In the genomic region with DNA sequence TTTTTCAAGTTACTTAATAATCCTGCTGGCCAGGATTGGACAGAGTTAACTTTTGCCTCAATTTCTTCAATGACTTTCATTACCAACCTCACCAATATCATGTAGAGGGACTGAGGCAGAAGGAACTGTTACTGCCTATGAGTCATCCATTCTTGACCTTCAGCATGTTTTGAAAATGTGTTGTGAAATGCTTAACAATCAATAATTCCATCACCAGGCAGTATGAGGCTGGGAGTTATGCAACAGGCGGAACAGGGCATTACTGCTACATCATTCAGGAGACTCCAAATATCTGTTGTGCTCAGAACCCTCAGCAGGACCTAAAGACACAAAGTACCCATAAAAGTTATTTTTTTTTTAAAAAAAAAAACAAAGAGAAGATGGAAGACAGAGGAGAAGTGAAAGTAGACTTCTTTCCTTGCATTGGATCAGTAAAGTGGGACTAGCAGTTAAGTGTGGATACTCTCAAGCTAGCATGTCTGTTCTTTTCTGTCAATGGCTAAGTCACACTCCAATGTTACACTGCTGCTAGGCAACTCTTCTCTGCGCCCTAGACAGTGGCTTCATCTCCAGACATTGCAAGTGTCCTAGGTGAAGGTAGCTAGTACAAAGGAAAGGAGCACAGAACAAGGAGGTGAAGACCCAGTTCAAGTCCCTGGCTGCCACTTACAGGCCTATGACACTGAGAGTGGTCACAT, we compare ENCODE assay signal across 1 cellular context.
TF ChIP-seq lines count a peak whose summit lies in the region.

No MANE protein-coding gene starts in this region.

TF ChIP-seq in HepG2, 621 proteins besides CTCF, POLR2A, EP300 and RAD21 (continued from another document and continues in another):
- no peak for TF ChIP-seq SOX6 (IDR thresholded peaks at IDR 0.05)
- TF ChIP-seq SOX6 (CRISPR knock-in tag; IDR thresholded peaks at IDR 0.05): peak; percentile 92
- peak; percentile 73; the same call in 1 of the 2 replicates for TF ChIP-seq NCOR1 (IDR thresholded peaks at IDR 0.05; ENCODE audit: borderline replicate concordance, low read length)
- no peak for TF ChIP-seq HMGA1 (CRISPR knock-in tag; conservative IDR thresholded peaks at IDR 0.05)
- no peak; the same call in 1 of the 2 replicates for TF ChIP-seq ZMAT3 (CRISPR knock-in tag; conservative IDR thresholded peaks at IDR 0.05)
- TF ChIP-seq ZNF446 (CRISPR knock-in tag; IDR thresholded peaks at IDR 0.05): no peak
- TF ChIP-seq SP2 (CRISPR knock-in tag; IDR thresholded peaks at IDR 0.05): no peak
- TF ChIP-seq HOXA5 (CRISPR knock-in tag; IDR thresholded peaks at IDR 0.05): 0 out of 2 replicates have a peak, but pooled peaks have one; percentile 42
- TF ChIP-seq ZNF737 (CRISPR knock-in tag; IDR thresholded peaks at IDR 0.05; ENCODE audit: borderline replicate concordance): no peak
- TF ChIP-seq THAP7 (CRISPR knock-in tag; IDR thresholded peaks at IDR 0.05): no peak
- TF ChIP-seq DR1 (CRISPR knock-in tag; IDR thresholded peaks at IDR 0.05): no peak
- no peak for TF ChIP-seq HOXD1 (CRISPR knock-in tag; IDR thresholded peaks at IDR 0.05)
- TF ChIP-seq NR2C2 (CRISPR knock-in tag; IDR thresholded peaks at IDR 0.05; ENCODE audit: borderline replicate concordance): peak; percentile 70
- no peak for TF ChIP-seq RBFOX2 (IDR thresholded peaks at IDR 0.05; ENCODE audit: low read depth, low read length)
- no peak for TF ChIP-seq ZNF792 (CRISPR knock-in tag; IDR thresholded peaks at IDR 0.05)
- TF ChIP-seq SIN3B (IDR thresholded peaks at IDR 0.05; ENCODE audit: low read length): no peak
- TF ChIP-seq, protein P1, sequence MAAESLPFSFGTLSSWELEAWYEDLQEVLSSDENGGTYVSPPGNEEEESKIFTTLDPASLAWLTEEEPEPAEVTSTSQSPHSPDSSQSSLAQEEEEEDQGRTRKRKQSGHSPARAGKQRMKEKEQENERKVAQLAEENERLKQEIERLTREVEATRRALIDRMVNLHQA (CRISPR knock-in tag; IDR thresholded peaks at IDR 0.05): no peak
- TF ChIP-seq ZFP90 (CRISPR knock-in tag; IDR thresholded peaks at IDR 0.05; ENCODE audit: borderline replicate concordance): no peak
- TF ChIP-seq ZBTB8A (CRISPR knock-in tag; IDR thresholded peaks at IDR 0.05; ENCODE audit: borderline replicate concordance, low read depth): no peak
- no peak for TF ChIP-seq RORA (CRISPR knock-in tag; IDR thresholded peaks at IDR 0.05)
- no peak for TF ChIP-seq ZNF274 (CRISPR knock-in tag; IDR thresholded peaks at IDR 0.05)
- no peak for TF ChIP-seq ISX (CRISPR knock-in tag; conservative IDR thresholded peaks at IDR 0.05)
- peak; percentile 34; the same call in 1 of the 2 replicates for TF ChIP-seq ZNF264 (CRISPR knock-in tag; IDR thresholded peaks at IDR 0.05)
- TF ChIP-seq, protein P2, sequence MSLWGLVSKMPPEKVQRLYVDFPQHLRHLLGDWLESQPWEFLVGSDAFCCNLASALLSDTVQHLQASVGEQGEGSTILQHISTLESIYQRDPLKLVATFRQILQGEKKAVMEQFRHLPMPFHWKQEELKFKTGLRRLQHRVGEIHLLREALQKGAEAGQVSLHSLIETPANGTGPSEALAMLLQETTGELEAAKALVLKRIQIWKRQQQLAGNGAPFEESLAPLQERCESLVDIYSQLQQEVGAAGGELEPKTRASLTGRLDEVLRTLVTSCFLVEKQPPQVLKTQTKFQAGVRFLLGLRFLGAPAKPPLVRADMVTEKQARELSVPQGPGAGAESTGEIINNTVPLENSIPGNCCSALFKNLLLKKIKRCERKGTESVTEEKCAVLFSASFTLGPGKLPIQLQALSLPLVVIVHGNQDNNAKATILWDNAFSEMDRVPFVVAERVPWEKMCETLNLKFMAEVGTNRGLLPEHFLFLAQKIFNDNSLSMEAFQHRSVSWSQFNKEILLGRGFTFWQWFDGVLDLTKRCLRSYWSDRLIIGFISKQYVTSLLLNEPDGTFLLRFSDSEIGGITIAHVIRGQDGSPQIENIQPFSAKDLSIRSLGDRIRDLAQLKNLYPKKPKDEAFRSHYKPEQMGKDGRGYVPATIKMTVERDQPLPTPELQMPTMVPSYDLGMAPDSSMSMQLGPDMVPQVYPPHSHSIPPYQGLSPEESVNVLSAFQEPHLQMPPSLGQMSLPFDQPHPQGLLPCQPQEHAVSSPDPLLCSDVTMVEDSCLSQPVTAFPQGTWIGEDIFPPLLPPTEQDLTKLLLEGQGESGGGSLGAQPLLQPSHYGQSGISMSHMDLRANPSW (CRISPR knock-in tag; IDR thresholded peaks at IDR 0.05; ENCODE audit: borderline replicate concordance): no peak
- TF ChIP-seq, protein P3, sequence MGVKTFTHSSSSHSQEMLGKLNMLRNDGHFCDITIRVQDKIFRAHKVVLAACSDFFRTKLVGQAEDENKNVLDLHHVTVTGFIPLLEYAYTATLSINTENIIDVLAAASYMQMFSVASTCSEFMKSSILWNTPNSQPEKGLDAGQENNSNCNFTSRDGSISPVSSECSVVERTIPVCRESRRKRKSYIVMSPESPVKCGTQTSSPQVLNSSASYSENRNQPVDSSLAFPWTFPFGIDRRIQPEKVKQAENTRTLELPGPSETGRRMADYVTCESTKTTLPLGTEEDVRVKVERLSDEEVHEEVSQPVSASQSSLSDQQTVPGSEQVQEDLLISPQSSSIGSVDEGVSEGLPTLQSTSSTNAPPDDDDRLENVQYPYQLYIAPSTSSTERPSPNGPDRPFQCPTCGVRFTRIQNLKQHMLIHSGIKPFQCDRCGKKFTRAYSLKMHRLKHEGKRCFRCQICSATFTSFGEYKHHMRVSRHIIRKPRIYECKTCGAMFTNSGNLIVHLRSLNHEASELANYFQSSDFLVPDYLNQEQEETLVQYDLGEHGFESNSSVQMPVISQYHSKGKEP (CRISPR knock-in tag; IDR thresholded peaks at IDR 0.05): no peak
- TF ChIP-seq ZEB1 (IDR thresholded peaks at IDR 0.05; ENCODE audit: insufficient replicate concordance, low read depth): no peak
- no peak for TF ChIP-seq RNF2 (conservative IDR thresholded peaks at IDR 0.05; ENCODE audit: low read depth)
- no peak for TF ChIP-seq ZNF841 (CRISPR knock-in tag; IDR thresholded peaks at IDR 0.05; ENCODE audit: borderline replicate concordance)
- no peak for TF ChIP-seq GPBP1L1 (CRISPR knock-in tag; IDR thresholded peaks at IDR 0.05)
- no peak for TF ChIP-seq ZNF607 (CRISPR knock-in tag; IDR thresholded peaks at IDR 0.05; ENCODE audit: borderline replicate concordance)
- peak; percentile 59 for TF ChIP-seq SAP130 (CRISPR knock-in tag; IDR thresholded peaks at IDR 0.05; ENCODE audit: low read depth)
- no peak for TF ChIP-seq ZNF781 (CRISPR knock-in tag; IDR thresholded peaks at IDR 0.05; ENCODE audit: borderline replicate concordance, not compliant biosample characterization)
- no peak for TF ChIP-seq ZNF136 (CRISPR knock-in tag; IDR thresholded peaks at IDR 0.05; ENCODE audit: low read depth)
- TF ChIP-seq ZNF143 (CRISPR knock-in tag; IDR thresholded peaks at IDR 0.05): no peak
- TF ChIP-seq SSRP1 (CRISPR knock-in tag; IDR thresholded peaks at IDR 0.05): no peak
- no peak for TF ChIP-seq NFRKB (IDR thresholded peaks at IDR 0.05)
- TF ChIP-seq MAF1 (CRISPR knock-in tag; IDR thresholded peaks at IDR 0.05; ENCODE audit: borderline replicate concordance): no peak
- TF ChIP-seq ZNF510 (CRISPR knock-in tag; IDR thresholded peaks at IDR 0.05; ENCODE audit: low read depth): no peak
- no peak for TF ChIP-seq ARHGAP35 (CRISPR knock-in tag; IDR thresholded peaks at IDR 0.05; ENCODE audit: borderline replicate concordance)
- TF ChIP-seq HNF4G (IDR thresholded peaks at IDR 0.05; ENCODE audit: borderline replicate concordance, low read depth, low read length): peak; percentile 44; the same call in 1 of the 2 replicates
- TF ChIP-seq HNF4G (CRISPR knock-in tag; IDR thresholded peaks at IDR 0.05; ENCODE audit: borderline replicate concordance, low read depth): 0 out of 2 replicates have a peak, but pooled peaks have one; percentile 47
- 0 out of 2 replicates have a peak, but pooled peaks have one; percentile 31 for TF ChIP-seq SOX13 (IDR thresholded peaks at IDR 0.05)
- TF ChIP-seq SOX13 (CRISPR knock-in tag; conservative IDR thresholded peaks at IDR 0.05 in 1 of 2, IDR thresholded peaks at IDR 0.05 in 1 of 2): peak in 1 of 2 experiments; percentile 84; a peak in 2 of 4 replicates
- TF ChIP-seq TFE3 (CRISPR knock-in tag; IDR thresholded peaks at IDR 0.05): no peak; the same call in 1 of the 2 replicates
- peak; percentile 92 for TF ChIP-seq JUN (CRISPR knock-in tag; IDR thresholded peaks at IDR 0.05)
- TF ChIP-seq ZNF207 (IDR thresholded peaks at IDR 0.05; ENCODE audit: borderline replicate concordance): no peak
- TF ChIP-seq BRCA1 (CRISPR knock-in tag; IDR thresholded peaks at IDR 0.05): no peak
- no peak for TF ChIP-seq MTF1 (CRISPR knock-in tag; IDR thresholded peaks at IDR 0.05)
- TF ChIP-seq MYPOP (CRISPR knock-in tag; IDR thresholded peaks at IDR 0.05): no peak
- TF ChIP-seq HCFC1 (IDR thresholded peaks at IDR 0.05; ENCODE audit: low read depth, low read length): no peak
- no peak for TF ChIP-seq AGO1 (IDR thresholded peaks at IDR 0.05; ENCODE audit: low read depth, low read length, poor library complexity, severe bottlenecking)
- TF ChIP-seq KAT8 (CRISPR knock-in tag; IDR thresholded peaks at IDR 0.05): peak; percentile 55; the same call in 1 of the 2 replicates
- no peak for TF ChIP-seq ZNF234 (CRISPR knock-in tag; conservative IDR thresholded peaks at IDR 0.05)
- no peak for TF ChIP-seq ASH2L (IDR thresholded peaks at IDR 0.05; ENCODE audit: insufficient read length, low read depth, low read length)
- no peak for TF ChIP-seq GTF3A (CRISPR knock-in tag; conservative IDR thresholded peaks at IDR 0.05)
- TF ChIP-seq KLF16 (CRISPR knock-in tag; IDR thresholded peaks at IDR 0.05): peak in 1 of 2 experiments; percentile 87; a peak in 2 of 4 replicates
- TF ChIP-seq, protein P4, sequence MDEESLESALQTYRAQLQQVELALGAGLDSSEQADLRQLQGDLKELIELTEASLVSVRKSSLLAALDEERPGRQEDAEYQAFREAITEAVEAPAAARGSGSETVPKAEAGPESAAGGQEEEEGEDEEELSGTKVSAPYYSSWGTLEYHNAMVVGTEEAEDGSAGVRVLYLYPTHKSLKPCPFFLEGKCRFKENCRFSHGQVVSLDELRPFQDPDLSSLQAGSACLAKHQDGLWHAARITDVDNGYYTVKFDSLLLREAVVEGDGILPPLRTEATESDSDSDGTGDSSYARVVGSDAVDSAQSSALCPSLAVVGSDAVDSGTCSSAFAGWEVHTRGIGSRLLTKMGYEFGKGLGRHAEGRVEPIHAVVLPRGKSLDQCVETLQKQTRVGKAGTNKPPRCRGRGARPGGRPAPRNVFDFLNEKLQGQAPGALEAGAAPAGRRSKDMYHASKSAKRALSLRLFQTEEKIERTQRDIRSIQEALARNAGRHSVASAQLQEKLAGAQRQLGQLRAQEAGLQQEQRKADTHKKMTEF (CRISPR knock-in tag; IDR thresholded peaks at IDR 0.05): peak; percentile 79; the same call in 1 of the 2 replicates
- TF ChIP-seq ZNF121 (CRISPR knock-in tag; IDR thresholded peaks at IDR 0.05): peak; percentile 76
- TF ChIP-seq SP5 (CRISPR knock-in tag; IDR thresholded peaks at IDR 0.05; ENCODE audit: borderline replicate concordance, low read depth): no peak
- no peak for TF ChIP-seq NFKB2 (CRISPR knock-in tag; IDR thresholded peaks at IDR 0.05; ENCODE audit: borderline replicate concordance)
- no peak for TF ChIP-seq ZNF225 (CRISPR knock-in tag; IDR thresholded peaks at IDR 0.05)
- no peak for TF ChIP-seq TAF15 (IDR thresholded peaks at IDR 0.05; ENCODE audit: low read depth, low read length, poor library complexity, severe bottlenecking)
- peak; percentile 99 for TF ChIP-seq FOSL2 (CRISPR knock-in tag; IDR thresholded peaks at IDR 0.05)
- peak; percentile 49; the same call in 1 of the 2 replicates for TF ChIP-seq THRA (CRISPR knock-in tag; IDR thresholded peaks at IDR 0.05; ENCODE audit: borderline replicate concordance)
